In genomic region chr19:58278156-58279041, GRCh38 we compare ENCODE assay signal across 1 cellular context.
A peak's percentile ranks its signal among the peaks of the same experiment; 100 is the strongest.
TF ChIP-seq lines count a peak whose summit lies in the region.

Gene ZNF8, plus strand, starts transcription at chr19:58278955. Its CDS starts 127 bp downstream, at chr19:58279082.

TF ChIP-seq in K562, 482 proteins besides CTCF, POLR2A, EP300 and RAD21 (continued from another document):
- TF ChIP-seq ARID4B (CRISPR knock-in tag; IDR thresholded peaks at IDR 0.05) (peak; percentile 1; the same call in 1 of the 2 replicates), BHLHE40 (IDR thresholded peaks at IDR 0.05; ENCODE audit: low read length) (peak; percentile 41; the same call in 1 of the 2 replicates), BRF2 (IDR thresholded peaks at IDR 0.05; ENCODE audit: borderline replicate concordance, insufficient read depth, insufficient read length) (no peak), DPF2 (IDR thresholded peaks at IDR 0.05) (no peak), CREM (IDR thresholded peaks at IDR 0.05; ENCODE audit: low read depth) (peak; percentile 78), XRCC5 (IDR thresholded peaks at IDR 0.05; ENCODE audit: low read depth, low read length) (peak; percentile 80; the same call in 1 of the 2 replicates), MXI1 (IDR thresholded peaks at IDR 0.05; ENCODE audit: low read depth, low read length) (peak; percentile 12; the same call in 1 of the 2 replicates), ZNF316 (IDR thresholded peaks at IDR 0.05) (0 out of 2 replicates have a peak, but pooled peaks have one; percentile 3), ZBTB40 (IDR thresholded peaks at IDR 0.05) (peak; percentile 28), ZBTB40 (CRISPR knock-in tag; IDR thresholded peaks at IDR 0.05) (no peak), AFF1 (IDR thresholded peaks at IDR 0.05; ENCODE audit: low read depth in 1 of 2, partially characterized antibody in 2 of 2) (peak in 1 of 2 experiments; percentile 77), MAZ (CRISPR knock-in tag; conservative IDR thresholded peaks at IDR 0.05 in 1 of 2, IDR thresholded peaks at IDR 0.05 in 1 of 2) (peak; percentile 71 to 83; a peak in 3 of 4 replicates), NKRF (IDR thresholded peaks at IDR 0.05; ENCODE audit: borderline replicate concordance) (peak; percentile 48; the same call in 1 of the 2 replicates), CAMTA2 (CRISPR knock-in tag; conservative IDR thresholded peaks at IDR 0.05) (peak; percentile 39; the same call in 1 of the 2 replicates), ZNF212 (CRISPR knock-in tag; IDR thresholded peaks at IDR 0.05) (no peak), POLR2B (IDR thresholded peaks at IDR 0.05; ENCODE audit: low read depth, partially characterized antibody) (peak; percentile 75), TARDBP (IDR thresholded peaks at IDR 0.05) (0 out of 2 replicates have a peak, but pooled peaks have one; percentile 38), KAT7 (CRISPR knock-in tag; IDR thresholded peaks at IDR 0.05; ENCODE audit: borderline replicate concordance) (no peak)
TF ChIP-seq in K562: peak in this region for 139.
